In genomic region chr4:68373513-68373912, GRCh38 we compare ENCODE assay signal across 8 cellular contexts. TPM values are rescaled to one million over a fixed set of nuclear protein-coding genes. Genes with fewer than 3 reads are reported as not detected.
A peak's percentile ranks its signal among the peaks of the same experiment; 100 is the strongest.
DNase-seq lines count a peak whose midpoint lies in the region; ATAC-seq, FAIRE-seq and TF ChIP-seq lines count a peak whose summit lies in the region.

No MANE protein-coding gene starts in this region.

- H3K4me3 Mint-ChIP-seq in natural killer cell treated with Interleukin-12 subunit alpha and Interleukin-12 subunit beta and Interleukin-15 and Interleukin-18, amount 100 ng/mL, for 72 hours: peak overlapping the region; percentile 61

- H3K9me2 ChIP-seq in GM23248 (ENCODE audit: insufficient read depth): no peaks in the 10 kb centered on the region

- FAIRE-seq in urothelium cell line (lab: Jason Lieb, UNC): no peak

- intact Hi-C loops in stomach (cut with DNase I; ENCODE audit: low total_unique reads): no loop called here

- H3K4me1 Mint-ChIP-seq in natural killer cell treated with Interleukin-12 subunit alpha and Interleukin-12 subunit beta and Interleukin-15 and Interleukin-18, amount 100 ng/mL, for 72 hours (ENCODE audit: low read depth in 2 of 2): peaks cover 9 to 14% of the 10 kb centered on the region in 2 donors

- H3K4me1 ChIP-seq in GM23248 (ENCODE audit: insufficient read depth) (peaks cover 32% of the 10 kb centered on the region), stomach (peaks cover 0 to 18% (median 11%) of the 10 kb centered on the region in 4 donors)

- peak overlapping the region; percentile 64 for H3K4me3 ChIP-seq in GM23248
- H3K4me3 ChIP-seq in stomach: peak overlapping the region; percentile 8 to 32 (median 24)

- peaks cover 11 to 24% of the 10 kb centered on the region in 2 donors for H3K27me3 Mint-ChIP-seq in natural killer cell treated with Interleukin-12 subunit alpha and Interleukin-12 subunit beta and Interleukin-15 and Interleukin-18, amount 100 ng/mL, for 72 hours

- no peak for TF ChIP-seq POLR2A in stomach (IDR thresholded peaks at IDR 0.05)

- 2 to 3% methylated on average over 16 of the region's 16 CpGs for WGBS in GM23248 (ENCODE audit: low coverage in 1 of 2, low lambda C conversion rate in 2 of 2, missing lambda C conversion rate in 2 of 2), 2 experiments
- 14 to 37% (median 16%) methylated on average over 16 of the region's 16 CpGs for WGBS in stomach, 5 donors

- H3F3A ChIP-seq in GM23248 (ENCODE audit: insufficient read depth): peaks cover 25% of the 10 kb centered on the region

- 0 out of 2 replicates have a peak, but pooled peaks cover 7% of the 10 kb centered on the region for H3K27me3 ChIP-seq in GM23248 (replicated peaks; ENCODE audit: insufficient read depth)
- H3K27me3 ChIP-seq in stomach: peaks cover 0 to 19% (median 4%) of the 10 kb centered on the region in 3 donors

- H3K9me3 Mint-ChIP-seq in natural killer cell treated with Interleukin-12 subunit alpha and Interleukin-12 subunit beta and Interleukin-15 and Interleukin-18, amount 100 ng/mL, for 72 hours: no peaks in the 10 kb centered on the region

- H2AFZ ChIP-seq in GM23248: peak overlapping the region; percentile 91

- H3K36me3 ChIP-seq in GM23248 (ENCODE audit: low read depth) (no peaks in the 10 kb centered on the region), stomach (no peaks in the 10 kb centered on the region)

- H3K27ac ChIP-seq in GM23248 (peak overlapping the region; percentile 46), stomach (peak overlapping the region in 1 of 5 donors; percentile 56)

- no peaks in the 10 kb centered on the region for H3K9me3 ChIP-seq in GM23248 (ENCODE audit: low read depth)
- H3K9me3 ChIP-seq in stomach: no peaks in the 10 kb centered on the region

- ATAC-seq in natural killer cell treated with Interleukin-12 subunit alpha and Interleukin-12 subunit beta and Interleukin-15 and Interleukin-18, amount 100 ng/mL, for 72 hours: peak; percentile 90 to 91

- no peak for TF ChIP-seq CTCF in stomach (IDR thresholded peaks at IDR 0.05)

- in situ Hi-C loops in GM23248 (cut with MboI): loop anchor here (25.0 kb wide), 1 partner anchor 486 kb away; the partner anchor contains the start of gene TMPRSS11D

- H4K20me1 ChIP-seq in GM23248 (ENCODE audit: insufficient read depth): no peaks in the 10 kb centered on the region

- no peak for TF ChIP-seq EP300 in stomach (IDR thresholded peaks at IDR 0.05)

- peak overlapping the region; percentile 96 for H3K4me2 ChIP-seq in GM23248 (ENCODE audit: unreplicated experiment)

- H3K9ac ChIP-seq in GM23248: peak overlapping the region; percentile 13; the same call in 1 of the 2 replicates

- peak overlapping the region in 1 of 2 donors; percentile 15 for H3K27ac Mint-ChIP-seq in natural killer cell treated with Interleukin-12 subunit alpha and Interleukin-12 subunit beta and Interleukin-15 and Interleukin-18, amount 100 ng/mL, for 72 hours

- H3K79me2 ChIP-seq in GM23248 (ENCODE audit: insufficient read depth): no peaks in the 10 kb centered on the region

- peak; percentile 1 to 84 (median 54) for DNase-seq in C1 segment of cervical spinal cord (lab: John Stamatoyannopoulos, UW)
- peak; percentile 80 for DNase-seq in GM23248
- DNase-seq in NCI-H2227 (lab: John Stamatoyannopoulos, UW; ENCODE audit: unreplicated experiment): peak; percentile 82
- peak; percentile 24 for DNase-seq in activated gamma-delta T cell treated with anti-CD3 and anti-CD28 coated beads, Interleukin-2, amount 50 U/mL, for 16 hours (ENCODE audit: low read depth)
- peak; percentile 75 for DNase-seq in fibroblast of the conjunctiva (ENCODE audit: low read depth)
- DNase-seq in natural killer cell treated with Interleukin-12 subunit alpha and Interleukin-12 subunit beta and Interleukin-15 and Interleukin-18, amount 100 ng/mL, for 72 hours (ENCODE audit: low spot score): peak; percentile 66
- DNase-seq in stomach: peak; percentile 65
- no peak for DNase-seq in urothelium cell line (ENCODE audit: low spot score)

- no peaks in the 10 kb centered on the region for H3K36me3 Mint-ChIP-seq in natural killer cell treated with Interleukin-12 subunit alpha and Interleukin-12 subunit beta and Interleukin-15 and Interleukin-18, amount 100 ng/mL, for 72 hours

RNA-seq across cellular contexts. Expression of gene YTHDC1, which starts 23.6 kb away (rescaled TPM):
- 38.0 and 41.4 TPM in 2 replicates for total RNA-seq in GM23248 (2014; rRNA removed; shearing (Covaris generic))
- polyA plus RNA-seq in GM23248 (2016; fragmentation: Nextera tagmentation; extraction: Ambion mirVana): 27.6 and 29.8 TPM in 2 replicates
- 10 to 100 TPM; 86.0 to 91.7 TPM for total RNA-seq in natural killer cell treated with Interleukin-12 subunit alpha and Interleukin-12 subunit beta and Interleukin-15 and Interleukin-18, amount 100 ng/mL, for 72 hours
- total RNA-seq in stomach: 100 to 1,000 TPM in 1 of 5 donors, 10 to 100 TPM in 4; 37.2 to 113 (median 89.3) TPM
- 10 to 100 TPM; 22.9 to 33.2 (median 29.5) TPM for polyA plus RNA-seq in stomach
